9 cellular contexts compared by ENCODE assay signal in the genomic region with DNA sequence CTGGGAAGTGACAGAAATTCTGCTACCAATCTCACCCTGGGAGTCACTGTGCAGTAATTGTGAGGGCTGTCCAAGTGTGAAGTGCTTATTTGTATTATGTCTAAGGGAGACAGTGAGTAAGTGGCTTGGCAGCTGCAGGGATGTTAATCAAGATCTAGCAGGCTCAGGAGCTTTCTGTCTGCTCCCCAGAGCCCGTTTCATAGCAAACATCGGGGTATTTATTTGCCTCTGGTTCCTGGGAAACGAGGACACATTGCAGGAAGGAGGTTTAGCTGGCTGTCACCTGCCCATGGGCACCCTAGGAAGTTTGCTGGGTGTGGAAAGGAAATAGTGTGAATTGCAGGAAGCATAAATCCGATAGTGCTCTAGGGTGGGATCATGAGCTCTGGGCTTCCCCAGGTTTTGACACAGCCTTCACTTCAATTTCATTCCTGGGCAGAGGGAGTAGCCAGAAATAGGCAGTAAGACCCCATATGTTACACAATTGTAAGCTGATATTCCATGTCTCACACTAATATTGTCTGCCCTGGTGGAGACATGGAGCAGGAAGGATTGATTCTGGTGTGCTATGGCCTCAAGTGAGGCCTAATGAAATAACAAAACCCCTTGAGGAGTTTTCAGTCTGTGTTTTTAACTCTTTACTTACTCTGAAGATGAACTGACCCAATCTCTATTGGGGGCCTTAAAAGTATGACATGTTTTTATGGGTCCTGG.
A peak's percentile ranks its signal among the peaks of the same experiment; 100 is the strongest.
DNase-seq lines count a peak whose midpoint lies in the region; ATAC-seq and TF ChIP-seq lines count a peak whose summit lies in the region.
"Had no signal": no experiment of that assay in that cellular context is flagged by ENCODE, and none has a peak within 500 bp of the region (broad histone marks: within the 10 kb centered on the region; RNA-seq: fewer than 3 reads in every experiment).

No MANE protein-coding gene starts in this region.

- peak overlapping the region; percentile 10 to 91 (median 70) for H3K27ac Mint-ChIP-seq in brain
- H3K27ac Mint-ChIP-seq: CD8-positive, alpha-beta T cell had no signal

- H3K4me3 Mint-ChIP-seq in brain, result peak overlapping the region in 3 of 5 experiments; percentile 0 to 35 (median 29)
- H3K4me3 Mint-ChIP-seq: CD8-positive, alpha-beta T cell had no signal

- ATAC-seq in GM18511 (IDR thresholded peaks at IDR 0.05; ENCODE audit: unreplicated experiment), result no peak
- ATAC-seq: CD8-positive, alpha-beta T cell had no signal

- no peak for TF ChIP-seq CTCF in brain (conservative IDR thresholded peaks at IDR 0.05)

- DNase-seq in Ammon's horn (ENCODE audit: low spot score), result peak; percentile 11
- DNase-seq in NCI-H128 (lab: John Stamatoyannopoulos, UW; ENCODE audit: unreplicated experiment), result peak; percentile 13
- DNase-seq in left kidney (ENCODE audit: low read depth, low spot score), result peak; percentile 74
- no peak for DNase-seq in LoVo (ENCODE audit: low spot score)
- DNase-seq in NCI-H146 treated with DMSO at 0.1 percent for 48 hours (lab: John Stamatoyannopoulos, UW; ENCODE audit: unreplicated experiment), result no peak
- DNase-seq in substantia nigra (lab: John Stamatoyannopoulos, UW), result no peak
- DNase-seq: CD8-positive, alpha-beta T cell had no signal

- H3K27ac ChIP-seq in substantia nigra (ENCODE audit: low read depth, low read length, poor library complexity, severe bottlenecking), result no peak overlapping the region

- peaks cover 22% of the 10 kb centered on the region for H3K4me1 Mint-ChIP-seq in brain

- H3K27me3 Mint-ChIP-seq in brain, result no peaks in the 10 kb centered on the region

- H3K9me3 Mint-ChIP-seq in brain, result peaks cover 0 to 10% (median 0%) of the 10 kb centered on the region in 5 experiments
- H3K9me3 Mint-ChIP-seq: CD8-positive, alpha-beta T cell had no signal

- no peaks in the 10 kb centered on the region for H3K36me3 Mint-ChIP-seq in brain
- H3K36me3 Mint-ChIP-seq: CD8-positive, alpha-beta T cell had no signal

Comparison
In these comparisons a context has a peak if more than half of its experiments do, and no peak if none do; other contexts are left out.
1. DNase-seq: peak in Ammon's horn (single experiment), NCI-H128 (single experiment) and left kidney (single experiment); none in LoVo (single experiment), NCI-H146 treated with DMSO at 0.1 percent for 48 hours (single experiment) and substantia nigra (0 of 49).